Comparison of ENCODE assay signal across 7 cellular contexts in genomic region chr7:142796501-142797341, GRCh38. TPM values are rescaled to one million over a fixed set of nuclear protein-coding genes. Genes with fewer than 3 reads are reported as not detected.
DNase-seq lines count a peak whose midpoint lies in the region; ATAC-seq and TF ChIP-seq lines count a peak whose summit lies in the region.

No MANE protein-coding gene starts in this region.

- no peak for TF ChIP-seq CTCF in type B pancreatic cell (conservative IDR thresholded peaks at IDR 0.05)

- peak; percentile 36 for ATAC-seq in GM19328 (IDR thresholded peaks at IDR 0.05; ENCODE audit: unreplicated experiment)
- ATAC-seq in HG03039 (IDR thresholded peaks at IDR 0.05; ENCODE audit: unreplicated experiment), result peak; percentile 40
- peak; percentile 37 for ATAC-seq in left lobe of liver

- no peak for DNase-seq in activated naive CD8-positive, alpha-beta T cell treated with anti-CD3 and anti-CD28 coated beads for 36 hours
- peak; percentile 38 for DNase-seq in left lobe of liver (ENCODE audit: low spot score)
- no peak for DNase-seq in type B pancreatic cell (ENCODE audit: extremely low spot score, unreplicated experiment)
- DNase-seq in medulla oblongata (ENCODE audit: extremely low spot score), result no peak
- DNase-seq in GDM1 (lab: John Stamatoyannopoulos, UW), result no peak

- peak overlapping the region; percentile 99 for H3K27ac Mint-ChIP-seq in activated naive CD8-positive, alpha-beta T cell treated with anti-CD3 and anti-CD28 coated beads for 36 hours
- H3K27ac Mint-ChIP-seq in type B pancreatic cell, result peak overlapping the region; percentile 15

- peaks cover 81% of the 10 kb centered on the region for H3K36me3 Mint-ChIP-seq in activated naive CD8-positive, alpha-beta T cell treated with anti-CD3 and anti-CD28 coated beads for 36 hours
- no peaks in the 10 kb centered on the region for H3K36me3 Mint-ChIP-seq in type B pancreatic cell

- H3K4me3 Mint-ChIP-seq in activated naive CD8-positive, alpha-beta T cell treated with anti-CD3 and anti-CD28 coated beads for 36 hours, result peak overlapping the region; percentile 90
- H3K4me3 Mint-ChIP-seq in type B pancreatic cell, result peak overlapping the region; percentile 83

- H3K27me3 Mint-ChIP-seq in activated naive CD8-positive, alpha-beta T cell treated with anti-CD3 and anti-CD28 coated beads for 36 hours, result peaks cover 5% of the 10 kb centered on the region
- peaks cover 90% of the 10 kb centered on the region for H3K27me3 Mint-ChIP-seq in type B pancreatic cell

- no peaks in the 10 kb centered on the region for H3K9me3 Mint-ChIP-seq in activated naive CD8-positive, alpha-beta T cell treated with anti-CD3 and anti-CD28 coated beads for 36 hours
- no peaks in the 10 kb centered on the region for H3K9me3 Mint-ChIP-seq in type B pancreatic cell

- peaks cover 59% of the 10 kb centered on the region for H3K4me1 Mint-ChIP-seq in activated naive CD8-positive, alpha-beta T cell treated with anti-CD3 and anti-CD28 coated beads for 36 hours
- peaks cover 12% of the 10 kb centered on the region for H3K4me1 Mint-ChIP-seq in type B pancreatic cell (ENCODE audit: unreplicated experiment)

RNA-seq across cellular contexts. Expression of gene PRSS2, which starts 26.0 kb away (rescaled TPM):
- total RNA-seq in activated naive CD8-positive, alpha-beta T cell treated with anti-CD3 and anti-CD28 coated beads for 36 hours, result not detected
- total RNA-seq in left lobe of liver (53.2 TPM), type B pancreatic cell (ENCODE audit: low replicate concordance) (20.4 and 272 TPM in 2 replicates)

RNA-seq across cellular contexts. Expression of gene PRSS1, which starts 47.4 kb away (rescaled TPM):
- total RNA-seq in activated naive CD8-positive, alpha-beta T cell treated with anti-CD3 and anti-CD28 coated beads for 36 hours, result not detected
- total RNA-seq in left lobe of liver (19.7 TPM), type B pancreatic cell (ENCODE audit: low replicate concordance) (10.0 and 118 TPM in 2 replicates)

RNA-seq across cellular contexts. Expression of gene EPHB6, which starts 58.2 kb away (rescaled TPM):
- 10 to 100 TPM in 1 of 2 experiments, 1 to 10 TPM in 1; 9.0 to 10.0 TPM for total RNA-seq in activated naive CD8-positive, alpha-beta T cell treated with anti-CD3 and anti-CD28 coated beads for 36 hours
- total RNA-seq in left lobe of liver (5.1 TPM), type B pancreatic cell (ENCODE audit: low replicate concordance) (8.4 and 8.8 TPM in 2 replicates)

Comparison
In these comparisons a context has a peak if more than half of its experiments do, and no peak if none do; other contexts are left out.
1. RNA of gene PRSS2, which starts 26.0 kb away (total RNA-seq): 20.4 to 272 TPM in type B pancreatic cell and 53.2 TPM in left lobe of liver (single experiment); not detected in activated naive CD8-positive, alpha-beta T cell treated with anti-CD3 and anti-CD28 coated beads for 36 hours; every median in the first group is over 10 times any median in the second.
2. RNA of gene PRSS1, which starts 47.4 kb away (total RNA-seq): 10.0 to 118 TPM in type B pancreatic cell and 19.7 TPM in left lobe of liver (single experiment); not detected in activated naive CD8-positive, alpha-beta T cell treated with anti-CD3 and anti-CD28 coated beads for 36 hours; every median in the first group is over 10 times any median in the second.
3. Peak in every context shown above with its lines, with median percentiles within 50 percentile points of each other: ATAC-seq.